In the genomic region with DNA sequence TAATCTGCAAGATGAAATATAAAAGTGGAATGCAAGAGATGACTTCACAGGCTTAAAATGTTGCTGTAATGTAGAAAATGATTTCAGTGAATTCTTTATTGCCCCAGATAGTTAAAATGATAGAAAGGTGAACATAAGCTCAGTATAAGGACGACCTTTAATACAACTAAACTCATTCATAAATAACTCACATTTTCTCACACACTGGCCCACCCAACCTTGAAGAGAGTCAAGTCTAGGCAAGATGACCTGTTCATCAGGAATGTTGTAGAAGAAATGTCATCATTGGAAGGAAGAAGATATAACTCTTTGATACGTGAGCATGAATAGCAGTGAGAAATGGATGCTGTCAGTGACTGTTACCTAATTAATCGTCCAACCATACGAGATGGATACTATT, we compare ENCODE assay signal across 21 cellular contexts.
A peak's percentile ranks its signal among the peaks of the same experiment; 100 is the strongest.
DNase-seq lines count a peak whose midpoint lies in the region; ATAC-seq and TF ChIP-seq lines count a peak whose summit lies in the region.
"Had no signal": no experiment of that assay in that cellular context is flagged by ENCODE, and none has a peak within 500 bp of the region (broad histone marks: within the 10 kb centered on the region; RNA-seq: fewer than 3 reads in every experiment).

No MANE protein-coding gene starts in this region.

- H3K9me3 ChIP-seq in esophagus muscularis mucosa = no peaks in the 10 kb centered on the region
- H3K9me3 ChIP-seq: heart right ventricle, neutrophil, tibial nerve had no signal

- intact Hi-C loops in esophagus muscularis mucosa (cut with DNase I) = no loop called here

- H3K36me3 ChIP-seq in esophagus muscularis mucosa = no peaks in the 10 kb centered on the region
- H3K36me3 ChIP-seq: heart right ventricle, neutrophil, tibial nerve had no signal

- H3K4me1 ChIP-seq in esophagus muscularis mucosa = no peaks in the 10 kb centered on the region
- H3K4me1 ChIP-seq: heart right ventricle, tibial nerve had no signal

- TF ChIP-seq CTCF in fibroblast of villous mesenchyme (IDR thresholded peaks at IDR 0.05; ENCODE audit: insufficient read depth, low read depth, low read length) (no peak), esophagus muscularis mucosa (IDR thresholded peaks at IDR 0.05) (no peak)

- TF ChIP-seq EP300 in esophagus muscularis mucosa (IDR thresholded peaks at IDR 0.05) = no peak

- H3K4me3 ChIP-seq in fibroblast of villous mesenchyme (ENCODE audit: low read depth, low read length) (no peak overlapping the region), esophagus muscularis mucosa (no peak overlapping the region)
- H3K4me3 ChIP-seq: heart right ventricle, SK-N-MC, skin epidermis, tibial nerve had no signal

- no peak overlapping the region for H3K27ac ChIP-seq in esophagus muscularis mucosa (replicated peaks in 1 of 4)
- H3K27ac ChIP-seq: heart right ventricle, KMS-11, neutrophil, SK-N-MC, skin epidermis, tibial nerve had no signal

- DNase-seq in A172 (ENCODE audit: low spot score) = peak; percentile 49
- DNase-seq in HS-27A (ENCODE audit: low read depth) = peak; percentile 72
- peak; percentile 78 for DNase-seq in amniotic epithelial cell (ENCODE audit: low read depth)
- peak; percentile 19 for DNase-seq in fibroblast of villous mesenchyme (ENCODE audit: low read depth)
- no peak for DNase-seq in esophagus muscularis mucosa (ENCODE audit: extremely low spot score)
- no peak for DNase-seq in NOMO-1 treated with dmso at 0.1 percent for 144 hours (lab: John Stamatoyannopoulos, UW; ENCODE audit: unreplicated experiment)
- DNase-seq: activated CD4-positive, alpha-beta T cell treated with anti-CD3 and anti-CD28 coated beads, Interleukin-2, amount 50 U/mL, for 4 hours; activated naive CD8-positive, alpha-beta T cell treated with anti-CD3 and anti-CD28 coated beads, Interleukin-2, amount 10 ng/mL, durations not matched to agents 7 days and 5 days; activated T-cell treated with anti-CD3 and anti-CD28 coated beads, Interleukin-2, amount 50 U/mL, for 48 hours; cerebellar nuclear complex; heart right ventricle; kidney; NCI-H1436; NCI-H510A treated with DMSO at 0.1 percent for 48 hours had no signal

- H3K27me3 ChIP-seq in esophagus muscularis mucosa = no peaks in the 10 kb centered on the region
- H3K27me3 ChIP-seq: heart right ventricle, neutrophil, tibial nerve had no signal

- 79% methylated on average over 4 of the region's 4 CpGs for WGBS in esophagus muscularis mucosa

- ATAC-seq in HG03045 (IDR thresholded peaks at IDR 0.05; ENCODE audit: unreplicated experiment) (no peak), HG02642 (IDR thresholded peaks at IDR 0.05; ENCODE audit: poor library complexity, unreplicated experiment) (no peak)
- ATAC-seq: heart right ventricle had no signal

- TF ChIP-seq POLR2A in esophagus muscularis mucosa (IDR thresholded peaks at IDR 0.05; ENCODE audit: low read depth) = no peak

Comparison
In these comparisons a context has a peak if more than half of its experiments do, and no peak if none do; other contexts are left out.
1. DNase-seq: peak in A172 (single experiment), HS-27A (single experiment), amniotic epithelial cell (single experiment) and fibroblast of villous mesenchyme (single experiment); none in esophagus muscularis mucosa (single experiment) and NOMO-1 treated with dmso at 0.1 percent for 144 hours (single experiment).